Comparison of ENCODE assay signal across 20 cellular contexts in the genomic region with DNA sequence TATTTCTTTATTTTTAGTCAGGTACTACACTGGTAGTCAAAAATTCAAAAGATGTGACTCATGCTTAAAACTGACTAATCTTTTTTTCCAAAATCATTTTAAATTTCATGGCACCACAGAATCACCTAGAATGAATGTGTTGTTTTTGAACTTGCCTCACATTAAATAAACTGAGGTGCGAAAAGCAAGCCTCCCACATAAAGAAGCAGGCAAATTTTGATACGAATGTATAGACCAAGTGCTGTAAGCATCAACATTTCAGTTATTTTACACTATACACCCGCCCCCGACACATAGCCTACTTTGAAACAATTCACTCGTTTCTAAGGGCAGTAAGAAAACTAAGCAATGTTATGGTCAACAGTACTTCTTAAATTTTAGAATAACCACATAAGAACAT.
"Had no signal": no experiment of that assay in that cellular context is flagged by ENCODE, and none has a peak within 500 bp of the region (broad histone marks: within the 10 kb centered on the region; RNA-seq: fewer than 3 reads in every experiment).

No MANE protein-coding gene starts in this region.

- DNase-seq: dermis blood vessel endothelial cell; effector memory CD4-positive, alpha-beta T cell; foreskin keratinocyte; heart left ventricle; kidney; natural killer cell; occipital lobe; ovary; posterior cingulate gyrus; psoas muscle; right cardiac atrium; sigmoid colon; stimulated activated CD4-positive, alpha-beta T cell treated with anti-CD3 and anti-CD28 coated beads, Interleukin-2, amount 100 ng/mL, for 24 hours; stimulated activated CD4-positive, alpha-beta T cell treated with anti-CD3 and anti-CD28 coated beads, Interleukin-4, amount 100 ng/mL, for 24 hours; stimulated activated naive CD4-positive, alpha-beta T cell treated with Interleukin-2 at 50 U/mL for 16 hours; upper lobe of left lung had no signal

- H3K4me3 Mint-ChIP-seq: memory B cell; natural killer cell; stimulated activated effector memory CD8-positive, alpha-beta T cell treated with anti-CD3 and anti-CD28 coated beads, Interleukin-12 subunit alpha, Interleukin-12 subunit beta, amount 100 ng/mL, for 72 hours had no signal

- H3K27me3 Mint-ChIP-seq: memory B cell had no signal

- H3K9me3 Mint-ChIP-seq: memory B cell; natural killer cell; stimulated activated effector memory CD8-positive, alpha-beta T cell treated with anti-CD3 and anti-CD28 coated beads, Interleukin-12 subunit alpha, Interleukin-12 subunit beta, amount 100 ng/mL, for 72 hours had no signal

- H3K27ac Mint-ChIP-seq: memory B cell, natural killer cell had no signal

- ATAC-seq: foreskin keratinocyte; gastroesophageal sphincter; heart left ventricle; left lobe of liver; natural killer cell; psoas muscle; right cardiac atrium; stimulated activated effector memory CD8-positive, alpha-beta T cell treated with anti-CD3 and anti-CD28 coated beads, Interleukin-12 subunit alpha, Interleukin-12 subunit beta, amount 100 ng/mL, for 72 hours had no signal

- H3K4me1 Mint-ChIP-seq: memory B cell, natural killer cell had no signal
